In genomic region chr11:65873280-65874156, GRCh38 we compare ENCODE assay signal across 8 cellular contexts. TPM values are rescaled to one million over a fixed set of nuclear protein-coding genes. Genes with fewer than 3 reads are reported as not detected.
DNase-seq lines count a peak whose midpoint lies in the region; ATAC-seq lines count a peak whose summit lies in the region.

No MANE protein-coding gene starts in this region.

- H3K4me1 Mint-ChIP-seq in T-helper 2 cell treated with Interferon-gamma antibody and Interleukin-4, amounts not matched to agents 5 μg/mL and 100 μg/mL, for 36 hours (ENCODE audit: low read depth), result peaks cover 19% of the 10 kb centered on the region

- H3K36me3 Mint-ChIP-seq in T-helper 2 cell treated with Interferon-gamma antibody and Interleukin-4, amounts not matched to agents 5 μg/mL and 100 μg/mL, for 36 hours (ENCODE audit: low read depth), result no peaks in the 10 kb centered on the region

- no peaks in the 10 kb centered on the region for H3K9me3 Mint-ChIP-seq in T-helper 2 cell treated with Interferon-gamma antibody and Interleukin-4, amounts not matched to agents 5 μg/mL and 100 μg/mL, for 36 hours

- H3K27ac ChIP-seq in right cardiac atrium (ENCODE audit: low read length), result peak overlapping the region; percentile 79

- no peaks in the 10 kb centered on the region for H3K9me3 ChIP-seq in right cardiac atrium (ENCODE audit: control insufficient read depth, low read length)

- ATAC-seq in GM18499 (IDR thresholded peaks at IDR 0.05; ENCODE audit: insufficient read depth, unreplicated experiment) (peak; percentile 46), HG02970 (IDR thresholded peaks at IDR 0.05; ENCODE audit: low FRiP score, unreplicated experiment) (peak; percentile 82), right cardiac atrium (peak; percentile 93 to 94), GM18519 (IDR thresholded peaks at IDR 0.05; ENCODE audit: low FRiP score, unreplicated experiment) (no peak)

- WGBS in right cardiac atrium, result 8% methylated on average over 54 of the region's 55 CpGs

- peak overlapping the region; percentile 92 for H3K4me3 Mint-ChIP-seq in T-helper 2 cell treated with Interferon-gamma antibody and Interleukin-4, amounts not matched to agents 5 μg/mL and 100 μg/mL, for 36 hours

- H3K27ac Mint-ChIP-seq in T-helper 2 cell treated with Interferon-gamma antibody and Interleukin-4, amounts not matched to agents 5 μg/mL and 100 μg/mL, for 36 hours, result peak overlapping the region; percentile 89

- H3K27me3 ChIP-seq in right cardiac atrium (ENCODE audit: control insufficient read depth, insufficient read depth), result no peaks in the 10 kb centered on the region

- peak overlapping the region; percentile 79 for H3K4me3 ChIP-seq in right cardiac atrium (ENCODE audit: low read length)

- intact Hi-C loops in right cardiac atrium (cut with DNase I), result no loop called here

- H3K27me3 Mint-ChIP-seq in T-helper 2 cell treated with Interferon-gamma antibody and Interleukin-4, amounts not matched to agents 5 μg/mL and 100 μg/mL, for 36 hours (ENCODE audit: low read depth), result peaks cover 3% of the 10 kb centered on the region

- peaks cover 5% of the 10 kb centered on the region for H3K4me1 ChIP-seq in right cardiac atrium (ENCODE audit: control insufficient read depth, insufficient read depth, low read length)

- DNase-seq in NCI-H1930 (lab: John Stamatoyannopoulos, UW) (peak; percentile 84 to 91), anterior cingulate cortex (lab: John Stamatoyannopoulos, UW) (peak in 57 of 58 donors; percentile 24 to 94 (median 86)), right cardiac atrium (peak; percentile 96 to 99 (median 98)), renal cortical epithelial cell (ENCODE audit: low read depth) (peak; percentile 72)
- peak; percentile 94 for DNase-seq in T-helper 2 cell treated with Interferon-gamma antibody and Interleukin-4, amounts not matched to agents 5 μg/mL and 100 μg/mL, for 36 hours (ENCODE audit: low spot score)

RNA-seq across cellular contexts. Expression of gene EFEMP2, which starts 0.9 kb away (rescaled TPM):
- 100 to 1,000 TPM; 139 to 164 (median 142) TPM for total RNA-seq in right cardiac atrium
- polyA plus RNA-seq in right cardiac atrium, result 128 TPM
- 18.9 and 35.0 TPM in 2 replicates for total RNA-seq in renal cortical epithelial cell

RNA-seq across cellular contexts. Expression of gene CTSW, which starts 6.1 kb away (rescaled TPM):
- 1 to 10 TPM in 1 of 4 donors, under 1 TPM in 3; 0.45 to 1.7 (median 0.64) TPM for total RNA-seq in right cardiac atrium
- 0.79 TPM for polyA plus RNA-seq in right cardiac atrium
- total RNA-seq in renal cortical epithelial cell, result 0.35 TPM in 1 of 2 replicates, not detected in the other

RNA-seq across cellular contexts. Expression of gene MUS81, which starts 13.3 kb away (rescaled TPM):
- total RNA-seq in right cardiac atrium, result 10 to 100 TPM; 33.3 to 39.5 (median 35.8) TPM
- polyA plus RNA-seq in right cardiac atrium, result 44.7 TPM
- 37.0 and 52.4 TPM in 2 replicates for total RNA-seq in renal cortical epithelial cell

RNA-seq across cellular contexts. Expression of gene FIBP, which starts 14.8 kb away (rescaled TPM):
- total RNA-seq in right cardiac atrium (10 to 100 TPM; 39.7 to 46.6 (median 42.8) TPM), renal cortical epithelial cell (96.8 and 192 TPM in 2 replicates)
- 37.8 TPM for polyA plus RNA-seq in right cardiac atrium

RNA-seq across cellular contexts. Expression of gene CFL1, which starts 15.5 kb away (rescaled TPM):
- 100 to 1,000 TPM; 285 to 470 (median 377) TPM for total RNA-seq in right cardiac atrium
- 389 TPM for polyA plus RNA-seq in right cardiac atrium
- total RNA-seq in renal cortical epithelial cell, result 1,035 and 1,160 TPM in 2 replicates
